In genomic region chr12:56189336-56189917, GRCh38 we compare ENCODE assay signal across 8 cellular contexts. TPM values are rescaled to one million over a fixed set of nuclear protein-coding genes. Genes with fewer than 3 reads are reported as not detected.
DNase-seq lines count a peak whose midpoint lies in the region; ATAC-seq, FAIRE-seq and TF ChIP-seq lines count a peak whose summit lies in the region.

Gene SMARCC2 (minus strand): TSS chr12:56189483. CDS start chr12:56189461, 22 bp downstream.

- peaks cover 25% of the 10 kb centered on the region for H3K36me3 ChIP-seq in A673 (ENCODE audit: insufficient read depth, low read length, poor library complexity, severe bottlenecking)
- peaks cover 8 to 11% of the 10 kb centered on the region in 2 donors for H3K36me3 ChIP-seq in kidney (ENCODE audit: control insufficient read depth in 1 of 2, insufficient read depth in 2 of 2, low read length in 2 of 2)

- intact Hi-C loops in A673 (cut with micrococcal nuclease; ENCODE audit: unreplicated experiment) (loop anchor here (2.0 to 10.0 kb wide), 3 partner anchors 63 to 145 kb away; partner anchors contain the start of genes RPS26 and ZC3H10), kidney (cut with DNase I) (loop anchor here (10.0 kb wide), 1 partner anchor 65 kb away; the partner anchor contains the start of gene ESYT1)

- FAIRE-seq in kidney (lab: Jason Lieb, UNC) = no peak

- H3K27ac ChIP-seq in A673 (ENCODE audit: low read depth, low read length, poor library complexity, severe bottlenecking) (peak within 1 kb of the TSS; percentile 82), kidney (ENCODE audit: low read depth in 2 of 2, low read length in 2 of 2) (peak within 1 kb of the TSS; percentile 93 to 99)

- H3K4me3 ChIP-seq in A673 (ENCODE audit: low read depth, low read length, poor library complexity, severe bottlenecking) (peak within 1 kb of the TSS; percentile 83), kidney (ENCODE audit: low read length in 2 of 2) (peak within 1 kb of the TSS; percentile 78 to 95)

- TF ChIP-seq CTCF in A673 (conservative IDR thresholded peaks at IDR 0.05; ENCODE audit: low read depth, low read length) (peak; percentile 74), kidney (IDR thresholded peaks at IDR 0.05; ENCODE audit: borderline replicate concordance, extremely low read depth, insufficient read depth) (peak; percentile 83)

- H3K4me1 ChIP-seq in A673 (ENCODE audit: insufficient read depth, low read length, poor library complexity, severe bottlenecking) (peaks cover 13% of the 10 kb centered on the region), kidney (ENCODE audit: control insufficient read depth in 1 of 2, insufficient read depth in 1 of 2, low read depth in 1 of 2, low read length in 2 of 2) (peaks cover 10 to 19% of the 10 kb centered on the region in 2 donors)

- H3K9ac ChIP-seq in kidney (ENCODE audit: low read length in 2 of 2) = peak within 1 kb of the TSS; percentile 87 to 95

- H3K9me3 ChIP-seq in A673 (ENCODE audit: low read depth, low read length, poor library complexity, severe bottlenecking) (no peaks in the 10 kb centered on the region), kidney (ENCODE audit: control insufficient read depth in 1 of 2, low read length in 2 of 2) (no peaks in the 10 kb centered on the region)

- peak; percentile 62 for ATAC-seq in GM18861 (IDR thresholded peaks at IDR 0.05; ENCODE audit: unreplicated experiment)
- ATAC-seq in HG03135 (IDR thresholded peaks at IDR 0.05; ENCODE audit: unreplicated experiment) = peak; percentile 69

- DNase-seq in A673 (ENCODE audit: low spot score) (peak; percentile 95), NCI-H345 (lab: John Stamatoyannopoulos, UW) (peak; percentile 88), cerebellar cortex (ENCODE audit: low spot score) (peak; percentile 86), kidney (peak; percentile 95)
- peak; percentile 85 for DNase-seq in activated CD4-positive, CD25-positive, alpha-beta regulatory T cell treated with anti-CD3 and anti-CD28 coated beads, Interleukin-2, amount 50 U/mL, for 72 hours
- DNase-seq in stimulated activated CD4-positive, alpha-beta T cell treated with anti-CD3 and anti-CD28 coated beads, Interleukin-15, amount 100 ng/mL, for 1 hour (ENCODE audit: low read depth in 1 of 2, low spot score in 1 of 2) = peak; percentile 70 to 78

- POLR2A ChIA-PET in A673 (lab: Charles Lee; ENCODE audit: low non-redundant PET) = interaction anchor here (0.5 to 1.0 kb wide), 2 partner anchors 27 to 90 kb away, joined by 4 to 6 read pairs; no protein-coding TSS in a partner anchor

- CTCF ChIA-PET in A673 (lab: Charles Lee) = interaction anchor here (0.6 to 2.3 kb wide), 23 partner anchors 10 to 1896 kb away, joined by 3 to 17 read pairs (median 4); partner anchors contain the start of genes ANKRD52, ESYT1, ORMDL2 and PA2G4

- no peaks in the 10 kb centered on the region for H3K27me3 ChIP-seq in A673 (replicated peaks; ENCODE audit: insufficient read depth, low read depth, low read length, poor library complexity)

- BruUV-seq in A673 (replicated peaks; lab: Mats Ljungman, UMichigan) = no TSS peak

RNA-seq across cellular contexts. Expression of gene SMARCC2, which starts in this region (rescaled TPM):
- total RNA-seq in A673 (2021) (133 and 140 TPM in 2 replicates), kidney (112 TPM)
- polyA plus RNA-seq in kidney (ENCODE audit: insufficient read depth, low read depth, low replicate concordance) = 18.8 TPM

Comparison
In these comparisons a context has a peak if more than half of its experiments do, and no peak if none do; other contexts are left out.
1. Peak in every context shown above with its lines: DNase-seq, ATAC-seq, H3K4me3 ChIP-seq and H3K27ac ChIP-seq.